ENCODE assay signal across 8 cellular contexts in the genomic region with DNA sequence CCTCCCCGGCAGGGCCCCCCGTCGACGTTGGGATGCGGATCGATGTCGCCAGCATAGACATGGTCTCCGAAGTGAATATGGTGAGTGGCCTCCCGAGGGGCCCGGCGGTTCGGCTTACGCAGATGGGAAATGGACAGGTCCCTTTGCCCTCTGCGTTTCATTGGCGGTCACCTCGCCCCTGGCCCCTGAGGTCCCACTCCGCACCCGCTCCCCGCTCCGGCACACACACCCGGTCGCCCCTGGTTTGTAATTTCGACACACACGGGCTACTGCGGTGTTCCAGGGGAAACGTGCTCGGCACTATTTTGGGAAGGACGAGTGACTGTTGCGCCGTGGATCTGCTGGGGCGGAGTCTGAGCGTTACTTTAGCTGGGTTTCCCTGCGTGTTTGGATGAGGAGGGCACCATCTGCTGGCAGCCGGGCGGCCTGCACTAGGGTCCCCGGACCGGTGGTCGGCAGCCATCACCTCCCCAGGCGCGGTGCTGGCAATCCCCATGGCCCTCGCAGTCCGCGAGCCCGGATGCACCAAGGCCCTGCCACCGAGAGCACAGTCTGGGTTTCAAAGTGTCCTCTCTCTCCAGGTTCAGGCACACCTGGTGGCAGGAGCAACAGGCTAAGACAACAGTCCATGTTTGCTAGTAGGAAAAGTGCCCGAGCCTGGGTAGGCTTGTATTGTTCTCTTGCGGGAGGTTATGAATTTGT. TPM values are rescaled to one million over a fixed set of nuclear protein-coding genes. Genes with fewer than 3 reads are reported as not detected.
A peak's percentile ranks its signal among the peaks of the same experiment; 100 is the strongest.
DNase-seq lines count a peak whose midpoint lies in the region; ATAC-seq and TF ChIP-seq lines count a peak whose summit lies in the region.

No MANE protein-coding gene starts in this region.

- no peak overlapping the region for H3K27ac ChIP-seq in naive thymus-derived CD4-positive, alpha-beta T cell (ENCODE audit: low read depth, low read length)
- peak overlapping the region in 1 of 2 donors; percentile 38 for H3K27ac ChIP-seq in tibial artery

- no peaks in the 10 kb centered on the region for H3K9me3 Mint-ChIP-seq in activated T-cell treated with anti-CD3 and anti-CD28 coated beads, Interleukin-2, amount 50 U/mL, for 72 hours
- no peaks in the 10 kb centered on the region for H3K9me3 Mint-ChIP-seq in naive thymus-derived CD4-positive, alpha-beta T cell

- no peaks in the 10 kb centered on the region for H3K9me3 ChIP-seq in naive thymus-derived CD4-positive, alpha-beta T cell (ENCODE audit: control insufficient read depth in 2 of 3, low read length in 3 of 3)
- H3K9me3 ChIP-seq in tibial artery, result no peaks in the 10 kb centered on the region

- CTCF ChIA-PET in naive thymus-derived CD4-positive, alpha-beta T cell (lab: Charles Lee), result no interaction called here

- H3K4me3 ChIP-seq in AG10803 (ENCODE audit: low read length), result peak overlapping the region; percentile 15; the same call in 1 of the 2 replicates
- H3K4me3 ChIP-seq in fibroblast of pulmonary artery (replicated peaks; ENCODE audit: low read depth, low read length), result peak overlapping the region; percentile 56
- H3K4me3 ChIP-seq in naive thymus-derived CD4-positive, alpha-beta T cell (ENCODE audit: low read length), result peak overlapping the region; percentile 32
- peak overlapping the region; percentile 51 to 53 for H3K4me3 ChIP-seq in tibial artery

- H3K27me3 ChIP-seq in naive thymus-derived CD4-positive, alpha-beta T cell (ENCODE audit: control insufficient read depth in 2 of 2, insufficient read depth in 2 of 2, low read length in 2 of 2), result peaks cover 0 to 14% of the 10 kb centered on the region in 2 donors
- H3K27me3 ChIP-seq in tibial artery, result peaks cover 0 to 8% of the 10 kb centered on the region in 2 donors

- POLR2A ChIA-PET in naive thymus-derived CD4-positive, alpha-beta T cell (lab: Charles Lee), result no interaction called here

- peak; percentile 33 for TF ChIP-seq CTCF in AG10803 (conservative IDR thresholded peaks at IDR 0.05; ENCODE audit: low read length)
- peak; percentile 76 for TF ChIP-seq CTCF in fibroblast of pulmonary artery (IDR thresholded peaks at IDR 0.05; ENCODE audit: low read length, missing control alignments)
- TF ChIP-seq CTCF in tibial artery (IDR thresholded peaks at IDR 0.05), result peak; percentile 52 to 55

- DNase-seq in AG10803 (ENCODE audit: low read depth), result peak; percentile 4
- peak; percentile 14 for DNase-seq in NCI-H510A (lab: John Stamatoyannopoulos, UW)
- DNase-seq in activated T-cell treated with anti-CD3 and anti-CD28 coated beads, Interleukin-2, amount 50 U/mL, for 72 hours, result peak; percentile 64 to 70
- DNase-seq in fibroblast of pulmonary artery (ENCODE audit: low read depth), result peak; percentile 60
- peak in 3 of 9 donors; percentile 13 to 27 (median 17) for DNase-seq in naive thymus-derived CD4-positive, alpha-beta T cell
- peak; percentile 28 to 74 for DNase-seq in tibial artery

- peaks cover 5 to 12% of the 10 kb centered on the region in 2 donors for H3K4me1 ChIP-seq in naive thymus-derived CD4-positive, alpha-beta T cell (ENCODE audit: control insufficient read depth in 2 of 2, insufficient read depth in 2 of 2, low read length in 2 of 2)
- H3K4me1 ChIP-seq in tibial artery, result peaks cover 0 to 18% (median 11%) of the 10 kb centered on the region in 4 donors

- H3K36me3 Mint-ChIP-seq in activated T-cell treated with anti-CD3 and anti-CD28 coated beads, Interleukin-2, amount 50 U/mL, for 72 hours (ENCODE audit: insufficient read depth in 2 of 2), result peaks cover 0 to 2% of the 10 kb centered on the region in 2 donors
- H3K36me3 Mint-ChIP-seq in naive thymus-derived CD4-positive, alpha-beta T cell, result no peaks in the 10 kb centered on the region

- H3K36me3 ChIP-seq in naive thymus-derived CD4-positive, alpha-beta T cell (ENCODE audit: control insufficient read depth in 2 of 3, insufficient read depth in 3 of 3, low read length in 3 of 3), result no peaks in the 10 kb centered on the region
- no peaks in the 10 kb centered on the region for H3K36me3 ChIP-seq in tibial artery

- H3K27ac Mint-ChIP-seq in activated T-cell treated with anti-CD3 and anti-CD28 coated beads, Interleukin-2, amount 50 U/mL, for 72 hours, result no peak overlapping the region
- no peak overlapping the region for H3K27ac Mint-ChIP-seq in naive thymus-derived CD4-positive, alpha-beta T cell

- peak; percentile 89 for ATAC-seq in GM18861 (IDR thresholded peaks at IDR 0.05; ENCODE audit: unreplicated experiment)
- ATAC-seq in HG03060 (IDR thresholded peaks at IDR 0.05; ENCODE audit: low read depth, unreplicated experiment), result peak; percentile 50
- ATAC-seq in activated T-cell treated with anti-CD3 and anti-CD28 coated beads, Interleukin-2, amount 50 U/mL, for 72 hours (replicated peaks in 1 of 2), result peak; percentile 91 to 93
- peak; percentile 72 for ATAC-seq in naive thymus-derived CD4-positive, alpha-beta T cell

- intact Hi-C loops in naive thymus-derived CD4-positive, alpha-beta T cell (cut with micrococcal nuclease), result loop anchor here (1.0 to 5.0 kb wide), 5 partner anchors 38 to 190 kb away; no protein-coding TSS in a partner anchor
- intact Hi-C loops in tibial artery (cut with DNase I; ENCODE audit: low total_unique reads), result loop anchor here (10.0 kb wide), 1 partner anchor 188 kb away; no protein-coding TSS in a partner anchor

- peaks cover 16% of the 10 kb centered on the region for H3K4me1 Mint-ChIP-seq in activated T-cell treated with anti-CD3 and anti-CD28 coated beads, Interleukin-2, amount 50 U/mL, for 72 hours (ENCODE audit: low read depth)
- peaks cover 12 to 21% (median 17%) of the 10 kb centered on the region in 7 donors for H3K4me1 Mint-ChIP-seq in naive thymus-derived CD4-positive, alpha-beta T cell

- H3K27me3 Mint-ChIP-seq in activated T-cell treated with anti-CD3 and anti-CD28 coated beads, Interleukin-2, amount 50 U/mL, for 72 hours (ENCODE audit: low read depth), result peaks cover 41% of the 10 kb centered on the region
- H3K27me3 Mint-ChIP-seq in naive thymus-derived CD4-positive, alpha-beta T cell, result peaks cover 48 to 65% (median 59%) of the 10 kb centered on the region in 5 donors

- peak overlapping the region; percentile 70 to 83 for H3K4me3 Mint-ChIP-seq in activated T-cell treated with anti-CD3 and anti-CD28 coated beads, Interleukin-2, amount 50 U/mL, for 72 hours
- H3K4me3 Mint-ChIP-seq in naive thymus-derived CD4-positive, alpha-beta T cell, result peak overlapping the region; percentile 47 to 79 (median 73)

RNA-seq across cellular contexts. Expression of a gene that starts 1.2 kb away (rescaled TPM):
- not detected for total RNA-seq in activated T-cell treated with anti-CD3 and anti-CD28 coated beads, Interleukin-2, amount 50 U/mL, for 72 hours
- total RNA-seq in naive thymus-derived CD4-positive, alpha-beta T cell, result not detected
- not detected for polyA plus RNA-seq in naive thymus-derived CD4-positive, alpha-beta T cell

RNA-seq across cellular contexts. Expression of a gene that starts 39.2 kb away (rescaled TPM):
- not detected for total RNA-seq in activated T-cell treated with anti-CD3 and anti-CD28 coated beads, Interleukin-2, amount 50 U/mL, for 72 hours
- total RNA-seq in naive thymus-derived CD4-positive, alpha-beta T cell, result not detected
- not detected for polyA plus RNA-seq in naive thymus-derived CD4-positive, alpha-beta T cell
